ENCODE assay signal across 1 cellular context in the genomic region with DNA sequence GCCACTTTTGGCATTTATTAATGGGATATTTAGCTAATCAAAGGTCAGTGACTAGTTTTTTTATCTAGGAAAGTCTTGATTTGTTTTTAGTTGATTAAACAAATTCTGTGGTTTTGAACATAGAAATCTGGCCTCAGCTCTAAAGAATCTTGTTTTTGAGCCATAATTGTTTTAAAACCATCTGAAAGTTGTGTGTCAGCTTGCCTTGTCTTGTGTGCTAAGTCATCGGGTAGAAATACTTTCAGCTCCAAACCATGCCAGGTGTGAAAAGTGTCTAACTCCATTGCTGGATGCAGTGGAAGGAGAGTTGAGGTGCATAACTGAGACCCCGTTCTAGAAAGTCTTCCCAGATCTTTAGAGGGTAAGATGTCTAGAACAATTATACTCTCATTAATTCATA.
TF ChIP-seq lines count a peak whose summit lies in the region.

No MANE protein-coding gene starts in this region.

TF ChIP-seq in IMR-90, 13 proteins besides CTCF, POLR2A, EP300 and RAD21:
- no peak for TF ChIP-seq BHLHE40 (IDR thresholded peaks at IDR 0.05; ENCODE audit: low read depth, low read length)
- TF ChIP-seq RCOR1 (IDR thresholded peaks at IDR 0.05; ENCODE audit: insufficient replicate concordance, low read length) = no peak
- no peak for TF ChIP-seq MAFK (IDR thresholded peaks at IDR 0.05; ENCODE audit: low read depth, low read length)
